Comparison of ENCODE assay signal across 8 cellular contexts in the genomic region with DNA sequence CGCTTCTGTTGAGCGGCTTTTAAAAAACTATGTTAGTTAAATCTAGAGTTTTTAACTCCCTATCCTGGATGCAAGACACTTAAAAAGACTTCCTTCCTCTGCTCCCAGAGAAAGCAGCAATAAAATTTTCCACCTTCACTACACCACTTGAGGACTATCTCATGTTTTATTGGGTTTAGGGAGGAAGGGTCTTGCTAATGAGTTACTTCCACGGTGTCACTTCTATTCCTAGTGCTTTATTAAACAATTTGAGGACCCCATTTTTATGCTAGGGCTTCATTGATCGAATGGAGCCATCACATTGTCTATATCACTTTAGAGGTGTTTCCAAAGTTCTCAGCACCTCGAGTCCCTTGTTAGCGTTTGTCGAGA. TPM values are rescaled to one million over a fixed set of nuclear protein-coding genes. Genes with fewer than 3 reads are reported as not detected.
DNase-seq lines count a peak whose midpoint lies in the region; ATAC-seq, FAIRE-seq and TF ChIP-seq lines count a peak whose summit lies in the region.

No MANE protein-coding gene starts in this region.

- no peak for DNase-seq in DND-41
- no peak for DNase-seq in PC-9
- no peak for DNase-seq in epithelial cell of proximal tubule (ENCODE audit: low read depth)
- DNase-seq in pancreas = no peak
- DNase-seq in NCI-H1048 (lab: John Stamatoyannopoulos, UW) = no peak
- DNase-seq in DMS 273 treated with DMSO at 0.1 percent for 48 hours (lab: John Stamatoyannopoulos, UW) = no peak
- DNase-seq in stimulated activated CD4-positive, alpha-beta T cell treated with anti-CD3 and anti-CD28 coated beads, Interleukin-15, amount 100 ng/mL, for 24 hours = no peak

- H3K4me2 ChIP-seq in DND-41 (ENCODE audit: insufficient read depth, low read length) (peak overlapping the region; percentile 96), PC-9 (peak overlapping the region; percentile 96)

- H3K79me2 ChIP-seq in DND-41 (ENCODE audit: insufficient read depth, low read length) (peaks cover 29% of the 10 kb centered on the region), PC-9 (ENCODE audit: low read depth) (peaks cover 18% of the 10 kb centered on the region; the same call in 1 of the 2 replicates)

- H3K4me1 ChIP-seq in DND-41 (ENCODE audit: insufficient read depth, low read length) (peaks cover 29% of the 10 kb centered on the region), PC-9 (replicated peaks; ENCODE audit: insufficient read depth) (peaks cover 13% of the 10 kb centered on the region), pancreas (peaks cover 3 to 14% (median 7%) of the 10 kb centered on the region in 3 donors)

- TF ChIP-seq CTCF in DND-41 (IDR thresholded peaks at IDR 0.05; ENCODE audit: borderline replicate concordance, extremely low read depth, low read length, poor library complexity, severe bottlenecking) (no peak), PC-9 (conservative IDR thresholded peaks at IDR 0.05) (no peak), epithelial cell of proximal tubule (conservative IDR thresholded peaks at IDR 0.05; ENCODE audit: low read depth, low read length) (no peak), pancreas (IDR thresholded peaks at IDR 0.05) (no peak)

- 9 to 13% methylated on average over 7 of the region's 7 CpGs for WGBS in pancreas, 2 donors

- H3K4me3 ChIP-seq in DND-41 (ENCODE audit: low read depth in 1 of 2, low read length in 2 of 2) = peak overlapping the region; percentile 31 to 65; a peak in 3 of 4 replicates
- H3K4me3 ChIP-seq in PC-9 = peak overlapping the region; percentile 65
- H3K4me3 ChIP-seq in epithelial cell of proximal tubule (ENCODE audit: low read depth, low read length) = peak overlapping the region; percentile 88
- H3K4me3 ChIP-seq in pancreas = peak overlapping the region; percentile 19 to 86 (median 72)

- H3F3A ChIP-seq in PC-9 (ENCODE audit: insufficient read depth, low read depth) = peaks cover 19% of the 10 kb centered on the region

- POLR2A ChIA-PET in PC-9 (lab: Charles Lee; ENCODE audit: unreplicated experiment) = no interaction called here

- no peaks in the 10 kb centered on the region for H3K9me3 ChIP-seq in DND-41 (ENCODE audit: insufficient read depth, low read length, severe bottlenecking)
- no peaks in the 10 kb centered on the region for H3K9me3 ChIP-seq in PC-9 (ENCODE audit: insufficient read depth, low read depth)
- no peaks in the 10 kb centered on the region for H3K9me3 ChIP-seq in pancreas

- H2AFZ ChIP-seq in DND-41 (ENCODE audit: low read depth, low read length) = peak overlapping the region; percentile 100
- H2AFZ ChIP-seq in PC-9 = peak overlapping the region; percentile 100

- peak overlapping the region; percentile 67 for H3K9ac ChIP-seq in DND-41 (ENCODE audit: low read depth, low read length)

- H3K27me3 ChIP-seq in DND-41 (ENCODE audit: insufficient read depth, low read length, poor library complexity) (no peaks in the 10 kb centered on the region), PC-9 (ENCODE audit: insufficient read depth, low read depth) (no peaks in the 10 kb centered on the region), pancreas (no peaks in the 10 kb centered on the region)

- intact Hi-C loops in PC-9 (cut with micrococcal nuclease; ENCODE audit: unreplicated experiment) = loop anchor here (5.0 to 10.0 kb wide), 3 partner anchors 132 to 1695 kb away; partner anchors contain the start of gene SEPSECS
- intact Hi-C loops in pancreas (cut with DNase I) = no loop called here

- CTCF ChIA-PET in PC-9 (lab: Charles Lee) = no interaction called here

- H4K20me1 ChIP-seq in DND-41 (ENCODE audit: insufficient read depth, low read length) (no peaks in the 10 kb centered on the region; the same call in 1 of the 2 replicates), PC-9 (ENCODE audit: insufficient read depth) (no peaks in the 10 kb centered on the region)

- BruUV-seq in PC-9 (replicated peaks; lab: Mats Ljungman, UMichigan) = no TSS peak

- no peak for FAIRE-seq in pancreas (lab: Jason Lieb, UNC)

- H3K36me3 ChIP-seq in DND-41 (ENCODE audit: insufficient read depth, low read length) = no peaks in the 10 kb centered on the region
- H3K36me3 ChIP-seq in PC-9 (ENCODE audit: low read depth) = no peaks in the 10 kb centered on the region
- H3K36me3 ChIP-seq in pancreas = no peaks in the 10 kb centered on the region

- H3K27ac ChIP-seq in DND-41 (ENCODE audit: low read length) (peak overlapping the region; percentile 86), PC-9 (peak overlapping the region; percentile 30; the same call in 1 of the 2 replicates), pancreas (peak overlapping the region; percentile 51 to 96 (median 85))

- ATAC-seq in DND-41 (ENCODE audit: insufficient read depth, low read depth) (no peak), pancreas (no peak), GM21390 (IDR thresholded peaks at IDR 0.05; ENCODE audit: unreplicated experiment) (no peak)

- H3K9me2 ChIP-seq in PC-9 (ENCODE audit: insufficient read depth) = no peaks in the 10 kb centered on the region

RNA-seq across cellular contexts. Expression of gene STIM2, which starts 3.7 kb away (rescaled TPM):
- total RNA-seq in PC-9 (2021) = 21.8 and 30.2 TPM in 2 replicates
- total RNA-seq in epithelial cell of proximal tubule = 7.0 and 15.8 TPM in 2 replicates
- total RNA-seq in pancreas = 10 to 100 TPM in 5 of 6 donors, 1 to 10 TPM in 1; 7.6 to 18.7 (median 12.6) TPM
- 10 to 100 TPM in 1 of 2 donors, 1 to 10 TPM in 1; 9.9 to 17.2 TPM for polyA plus RNA-seq in pancreas

Comparison
In these comparisons a context has a peak if more than half of its experiments do, and no peak if none do; other contexts are left out.
1. H3K27ac ChIP-seq: peak in every context shown above with its lines; median percentile 86 in DND-41; 85 in pancreas; 30 in PC-9.